Comparison of ENCODE assay signal across 24 cellular contexts in genomic region chr5:5398046-5398445, GRCh38.
"Had no signal": no experiment of that assay in that cellular context is flagged by ENCODE, and none has a peak within 500 bp of the region (broad histone marks: within the 10 kb centered on the region; RNA-seq: fewer than 3 reads in every experiment).

No MANE protein-coding gene starts in this region.

- ATAC-seq: gastrocnemius medialis; left ventricle myocardium superior; lower lobe of right lung; naive thymus-derived CD4-positive, alpha-beta T cell; right cardiac atrium; stimulated activated naive B cell treated with anti-CD40 and anti-IgM and Interleukin-4, amounts not matched to agents 10 μg/mL and 1 μg/mL and 100 μg/mL, for 72 hours had no signal

- H3K4me3 ChIP-seq: coronary artery, esophagus muscularis mucosa, gastrocnemius medialis, lower lobe of right lung, prostate gland, sigmoid colon, skin epidermis, thoracic aorta, tibial nerve, upper lobe of left lung had no signal

- H3K9me3 ChIP-seq: gastrocnemius medialis, lower lobe of right lung, prostate gland, thoracic aorta, upper lobe of left lung had no signal

- H3K27me3 ChIP-seq: esophagus muscularis mucosa, gastrocnemius medialis, sigmoid colon, tibial nerve, upper lobe of left lung had no signal

- H3K36me3 ChIP-seq: esophagus muscularis mucosa, gastrocnemius medialis, lower lobe of right lung, prostate gland, sigmoid colon, thoracic aorta, tibial nerve, upper lobe of left lung had no signal

- H3K27ac ChIP-seq: coronary artery, esophagus muscularis mucosa, gastrocnemius medialis, lower lobe of right lung, prostate gland, sigmoid colon, skin epidermis, thoracic aorta, tibial nerve, upper lobe of left lung had no signal

- FAIRE-seq: endothelial cell of umbilical vein, keratinocyte, urothelium cell line had no signal

- H3K4me1 ChIP-seq: esophagus muscularis mucosa, gastrocnemius medialis, lower lobe of right lung, prostate gland, sigmoid colon, upper lobe of left lung had no signal

- DNase-seq: dermis blood vessel endothelial cell; effector memory CD4-positive, alpha-beta T cell; gastrocnemius medialis; head of caudate nucleus; left ventricle myocardium superior; lower lobe of right lung; naive thymus-derived CD4-positive, alpha-beta T cell; nephron progenitor cell; nucleus accumbens; right cardiac atrium; sigmoid colon; stimulated activated CD4-positive, alpha-beta T cell treated with anti-CD3 and anti-CD28 coated beads, Interleukin-15, amount 100 ng/mL, for 24 hours; stimulated activated CD4-positive, alpha-beta T cell treated with anti-CD3 and anti-CD28 coated beads, Interleukin-2, amount 100 ng/mL, for 48 hours; stimulated activated naive B cell treated with anti-CD40 and anti-IgM and Interleukin-4, amounts not matched to agents 10 μg/mL and 1 μg/mL and 100 μg/mL, for 72 hours; upper lobe of left lung had no signal
